Comparison of ENCODE assay signal across 1 cellular context in the genomic region with DNA sequence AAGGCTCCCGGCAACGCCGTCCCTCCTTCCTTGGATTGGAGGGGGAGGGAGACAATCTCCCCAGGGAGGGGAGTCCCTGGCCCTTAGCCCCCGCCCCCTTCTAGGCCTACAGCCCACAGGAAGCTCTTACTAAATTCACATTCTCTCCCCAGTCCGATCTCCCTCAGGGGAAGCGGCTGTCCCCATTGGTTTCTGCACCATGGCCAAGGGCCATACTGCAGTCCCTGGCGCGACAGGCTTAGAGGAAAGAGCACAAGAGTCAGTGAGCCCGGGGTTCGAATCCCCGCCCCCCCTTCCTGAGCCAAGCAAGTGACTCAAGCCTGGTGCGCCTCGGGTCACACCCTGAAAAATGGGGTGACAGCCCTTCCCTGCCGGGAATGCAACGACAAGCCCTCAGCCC.
TF ChIP-seq lines count a peak whose summit lies in the region.

No MANE protein-coding gene starts in this region.

TF ChIP-seq in A549, 52 proteins besides CTCF, POLR2A, EP300 and RAD21 (continued from another document):
- TF ChIP-seq KDM1A (IDR thresholded peaks at IDR 0.05; ENCODE audit: low read depth) (no peak), NR3C1 (IDR thresholded peaks at IDR 0.05) (no peak), CHD2 (IDR thresholded peaks at IDR 0.05; ENCODE audit: low read length, partially characterized antibody) (no peak), RARB (CRISPR knock-in tag; IDR thresholded peaks at IDR 0.05) (no peak)
TF ChIP-seq in A549: peak in this region for 0.
